ENCODE assay signal across 15 cellular contexts in genomic region chr12:25784669-25785068, GRCh38.
"Had no signal": no experiment of that assay in that cellular context is flagged by ENCODE, and none has a peak within 500 bp of the region (broad histone marks: within the 10 kb centered on the region; RNA-seq: fewer than 3 reads in every experiment).

No MANE protein-coding gene starts in this region.

- H3K4me1 Mint-ChIP-seq: naive thymus-derived CD4-positive, alpha-beta T cell; stimulated activated naive B cell treated with anti-CD40 and anti-IgM and Interleukin-4, amounts not matched to agents 10 μg/mL and 1 μg/mL and 100 μg/mL, for 72 hours; stimulated activated naive CD8-positive, alpha-beta T cell treated with anti-CD3 and anti-CD28 coated beads, Interleukin-15, amount 100 ng/mL, for 72 hours had no signal

- DNase-seq: effector memory CD4-positive, alpha-beta T cell; erythroblast; foreskin melanocyte; heart left ventricle; hippocampal formation; kidney glomerular epithelial cell; mesendoderm; naive thymus-derived CD4-positive, alpha-beta T cell; nephron progenitor cell; stimulated activated CD4-positive, alpha-beta T cell treated with anti-CD3 and anti-CD28 coated beads, Interleukin-2, amount 100 ng/mL, for 24 hours; stimulated activated CD4-positive, alpha-beta T cell treated with anti-CD3 and anti-CD28 coated beads, Interleukin-4, amount 100 ng/mL, for 4 hours; stimulated activated naive B cell treated with anti-CD40 and anti-IgM and Interleukin-4, amounts not matched to agents 10 μg/mL and 1 μg/mL and 100 μg/mL, for 72 hours; stimulated activated naive CD8-positive, alpha-beta T cell treated with anti-CD3 and anti-CD28 coated beads, Interleukin-15, amount 100 ng/mL, for 72 hours; transverse colon had no signal

- H3K27ac Mint-ChIP-seq: naive thymus-derived CD4-positive, alpha-beta T cell; nephron progenitor cell; stimulated activated naive B cell treated with anti-CD40 and anti-IgM and Interleukin-4, amounts not matched to agents 10 μg/mL and 1 μg/mL and 100 μg/mL, for 72 hours had no signal

- H3K4me3 Mint-ChIP-seq: naive thymus-derived CD4-positive, alpha-beta T cell; nephron progenitor cell; stimulated activated naive B cell treated with anti-CD40 and anti-IgM and Interleukin-4, amounts not matched to agents 10 μg/mL and 1 μg/mL and 100 μg/mL, for 72 hours; stimulated activated naive CD8-positive, alpha-beta T cell treated with anti-CD3 and anti-CD28 coated beads, Interleukin-15, amount 100 ng/mL, for 72 hours had no signal

- H3K9me3 Mint-ChIP-seq: naive thymus-derived CD4-positive, alpha-beta T cell; nephron progenitor cell; stimulated activated naive B cell treated with anti-CD40 and anti-IgM and Interleukin-4, amounts not matched to agents 10 μg/mL and 1 μg/mL and 100 μg/mL, for 72 hours; stimulated activated naive CD8-positive, alpha-beta T cell treated with anti-CD3 and anti-CD28 coated beads, Interleukin-15, amount 100 ng/mL, for 72 hours had no signal

- H3K27me3 Mint-ChIP-seq: stimulated activated naive CD8-positive, alpha-beta T cell treated with anti-CD3 and anti-CD28 coated beads, Interleukin-15, amount 100 ng/mL, for 72 hours had no signal

- ATAC-seq: heart left ventricle; naive thymus-derived CD4-positive, alpha-beta T cell; sciatic nerve; stimulated activated naive B cell treated with anti-CD40 and anti-IgM and Interleukin-4, amounts not matched to agents 10 μg/mL and 1 μg/mL and 100 μg/mL, for 72 hours; stimulated activated naive CD8-positive, alpha-beta T cell treated with anti-CD3 and anti-CD28 coated beads, Interleukin-15, amount 100 ng/mL, for 72 hours had no signal

- H3K36me3 Mint-ChIP-seq: naive thymus-derived CD4-positive, alpha-beta T cell; stimulated activated naive B cell treated with anti-CD40 and anti-IgM and Interleukin-4, amounts not matched to agents 10 μg/mL and 1 μg/mL and 100 μg/mL, for 72 hours had no signal
